Comparison of ENCODE assay signal across 2 cellular contexts in genomic region chr5:41368158-41368557, GRCh38.
TF ChIP-seq lines count a peak whose summit lies in the region.

No MANE protein-coding gene starts in this region.

TF ChIP-seq in SK-N-SH treated with all-trans-retinoic acid at 6 μM for 48 hours, 23 proteins besides CTCF, POLR2A, EP300 and RAD21 (continued from another document):
- no peak for TF ChIP-seq CSRNP3 (CRISPR knock-in tag; IDR thresholded peaks at IDR 0.05)
- TF ChIP-seq PATZ1 (CRISPR knock-in tag; IDR thresholded peaks at IDR 0.05; ENCODE audit: borderline replicate concordance): no peak
- TF ChIP-seq ISL1 (CRISPR knock-in tag; IDR thresholded peaks at IDR 0.05): no peak
- TF ChIP-seq BACH2 (CRISPR knock-in tag; IDR thresholded peaks at IDR 0.05; ENCODE audit: borderline replicate concordance): no peak
- no peak for TF ChIP-seq ARNTL (CRISPR knock-in tag; IDR thresholded peaks at IDR 0.05; ENCODE audit: borderline replicate concordance, low read depth)
- TF ChIP-seq PPARA (CRISPR knock-in tag; IDR thresholded peaks at IDR 0.05; ENCODE audit: borderline replicate concordance): no peak
- no peak for TF ChIP-seq TSHZ2 (CRISPR knock-in tag; IDR thresholded peaks at IDR 0.05)

TF ChIP-seq in IMR-90, 13 proteins besides CTCF, POLR2A, EP300 and RAD21 (continued from another document):
- TF ChIP-seq USF2 (IDR thresholded peaks at IDR 0.05; ENCODE audit: low read depth, low read length): no peak
- no peak for TF ChIP-seq CEBPB (IDR thresholded peaks at IDR 0.05; ENCODE audit: low read depth, low read length)
- TF ChIP-seq CHD1 (IDR thresholded peaks at IDR 0.05; ENCODE audit: low read depth, low read length): no peak
- TF ChIP-seq BHLHE40 (IDR thresholded peaks at IDR 0.05; ENCODE audit: low read depth, low read length): no peak
TF ChIP-seq in IMR-90: peak in this region for 0.
